In the genomic region with DNA sequence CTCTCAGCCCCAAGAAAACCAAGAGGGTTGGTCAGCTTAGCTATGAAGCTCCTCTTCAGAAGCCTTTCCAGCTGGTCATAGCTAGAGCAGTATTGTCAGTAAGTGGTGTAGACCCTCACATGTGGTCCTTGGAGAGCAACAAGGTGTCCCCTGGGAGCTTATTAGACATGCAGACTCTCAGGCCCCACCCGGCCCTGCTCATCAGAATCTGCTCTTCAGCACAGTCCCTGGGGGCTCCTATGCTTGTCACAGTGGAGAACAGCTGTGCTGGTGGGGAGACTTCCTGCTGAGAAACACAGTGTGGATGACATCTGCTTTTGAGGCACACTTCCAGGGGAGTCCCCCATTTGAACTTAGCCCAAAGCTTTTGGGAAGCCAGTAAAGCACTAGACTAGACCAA, we compare ENCODE assay signal across 10 cellular contexts. TPM values are rescaled to one million over a fixed set of nuclear protein-coding genes. Genes with fewer than 3 reads are reported as not detected.
DNase-seq lines count a peak whose midpoint lies in the region; ATAC-seq and TF ChIP-seq lines count a peak whose summit lies in the region.
"Had no signal": no experiment of that assay in that cellular context is flagged by ENCODE, and none has a peak within 500 bp of the region (broad histone marks: within the 10 kb centered on the region; RNA-seq: fewer than 3 reads in every experiment).

No MANE protein-coding gene starts in this region.

- no peaks in the 10 kb centered on the region for H3K36me3 ChIP-seq in SJCRH30
- H3K36me3 ChIP-seq in lower lobe of right lung, result no peaks in the 10 kb centered on the region

- peaks cover 5% of the 10 kb centered on the region for H3K27me3 Mint-ChIP-seq in endothelial cell (ENCODE audit: unreplicated experiment)

- ATAC-seq in GM18508 (IDR thresholded peaks at IDR 0.05; ENCODE audit: insufficient read depth, unreplicated experiment), result peak; percentile 52
- peak; percentile 78 for ATAC-seq in GM21447 (IDR thresholded peaks at IDR 0.05; ENCODE audit: unreplicated experiment)
- peak; percentile 71 for ATAC-seq in HG03196 (IDR thresholded peaks at IDR 0.05; ENCODE audit: unreplicated experiment)
- ATAC-seq in lower lobe of right lung, result no peak
- ATAC-seq: naive thymus-derived CD4-positive, alpha-beta T cell had no signal

- TF ChIP-seq CTCF in lower lobe of right lung (IDR thresholded peaks at IDR 0.05) (no peak), endothelial cell (IDR thresholded peaks at IDR 0.05; ENCODE audit: unreplicated experiment) (no peak)

- H3K9me3 Mint-ChIP-seq in endothelial cell (ENCODE audit: unreplicated experiment), result no peaks in the 10 kb centered on the region

- H3K4me1 ChIP-seq in SJCRH30, result peaks cover 28% of the 10 kb centered on the region
- peaks cover 11% of the 10 kb centered on the region for H3K4me1 ChIP-seq in lower lobe of right lung

- H3K9me3 ChIP-seq in SJCRH30 (replicated peaks) (no peaks in the 10 kb centered on the region), lower lobe of right lung (no peaks in the 10 kb centered on the region)

- H3K27ac ChIP-seq in SJCRH30, result peak overlapping the region; percentile 77
- H3K27ac ChIP-seq in lower lobe of right lung, result no peak overlapping the region
- H3K27ac ChIP-seq: VCaP had no signal

- H3K27me3 ChIP-seq in SJCRH30, result no peaks in the 10 kb centered on the region
- H3K27me3 ChIP-seq in lower lobe of right lung (ENCODE audit: low read depth), result peaks cover 6% of the 10 kb centered on the region

- peak; percentile 98 to 99 for DNase-seq in SJCRH30
- no peak for DNase-seq in lower lobe of right lung
- DNase-seq in 8988T, result no peak
- DNase-seq in endothelial cell (ENCODE audit: low spot score), result no peak
- no peak for DNase-seq in H4 (ENCODE audit: low spot score)
- DNase-seq: naive thymus-derived CD4-positive, alpha-beta T cell had no signal

- peaks cover 4% of the 10 kb centered on the region for H3K4me1 Mint-ChIP-seq in endothelial cell (ENCODE audit: unreplicated experiment)

- intact Hi-C loops in lower lobe of right lung (cut with DNase I), result no loop called here

- peaks cover 4% of the 10 kb centered on the region for H3K36me3 Mint-ChIP-seq in endothelial cell (ENCODE audit: low read depth, unreplicated experiment)

- H3K4me3 ChIP-seq in SJCRH30, result no peak overlapping the region
- H3K4me3 ChIP-seq in lower lobe of right lung, result no peak overlapping the region

- H3K4me3 Mint-ChIP-seq in endothelial cell (ENCODE audit: unreplicated experiment), result no peak overlapping the region
- H3K4me3 Mint-ChIP-seq: naive thymus-derived CD4-positive, alpha-beta T cell had no signal

- no peak overlapping the region for H3K27ac Mint-ChIP-seq in endothelial cell (ENCODE audit: unreplicated experiment)

RNA-seq across cellular contexts. Expression of gene NEK2, which starts 21.9 kb away (rescaled TPM):
- 59.4 and 63.3 TPM in 2 replicates for total RNA-seq in SJCRH30 (2014; rRNA removed; shearing (Covaris generic))
- total RNA-seq in lower lobe of right lung (0.77 TPM), endothelial cell (ENCODE audit: unreplicated experiment) (3.9 TPM)
- 37.0 and 53.1 TPM in 2 replicates for total RNA-seq in H4 (2014; rRNA removed; shearing (Covaris generic))

Comparison
In these comparisons a context has a peak if more than half of its experiments do, and no peak if none do; other contexts are left out.
1. ATAC-seq: peak in GM18508 (single experiment), GM21447 (single experiment) and HG03196 (single experiment); none in lower lobe of right lung (0 of 2).
2. DNase-seq: peak in SJCRH30 (2 of 2); none in lower lobe of right lung (single experiment), 8988T (single experiment), endothelial cell (single experiment) and H4 (single experiment).